Comparison of ENCODE assay signal across 9 cellular contexts in genomic region chr22:22865311-22866072, GRCh38. TPM values are rescaled to one million over a fixed set of nuclear protein-coding genes. Genes with fewer than 3 reads are reported as not detected.
DNase-seq lines count a peak whose midpoint lies in the region; ATAC-seq, FAIRE-seq and TF ChIP-seq lines count a peak whose summit lies in the region.
"Had no signal": no experiment of that assay in that cellular context is flagged by ENCODE, and none has a peak within 500 bp of the region (broad histone marks: within the 10 kb centered on the region; RNA-seq: fewer than 3 reads in every experiment).

No MANE protein-coding gene starts in this region.

- H3K9ac ChIP-seq in KMS-11 (peak overlapping the region; percentile 8), HepG2 (ENCODE audit: insufficient read depth, low read depth, low read length) (no peak overlapping the region)

- TF ChIP-seq EP300 in HepG2 (IDR thresholded peaks at IDR 0.05; ENCODE audit: low read depth in 2 of 2, low read length in 2 of 2) (no peak), HepG2 (CRISPR knock-in tag; IDR thresholded peaks at IDR 0.05; ENCODE audit: borderline replicate concordance) (no peak)

- H3K79me2 ChIP-seq in KMS-11 (ENCODE audit: insufficient read depth, low read depth) (no peaks in the 10 kb centered on the region), HepG2 (ENCODE audit: insufficient read depth, low read length) (no peaks in the 10 kb centered on the region)

- intact Hi-C loops in HepG2 (cut with micrococcal nuclease; ENCODE audit: unreplicated experiment) = no loop called here

- no peak for FAIRE-seq in HepG2 (lab: Jason Lieb, UNC)

- H2AFZ ChIP-seq in KMS-11 (ENCODE audit: low read depth) (no peak overlapping the region), HepG2 (ENCODE audit: low read length) (no peak overlapping the region)

- peaks cover 99% of the 10 kb centered on the region for H3K4me1 ChIP-seq in KMS-11 (ENCODE audit: low read depth, poor library complexity, severe bottlenecking)
- H3K4me1 ChIP-seq in HepG2 (ENCODE audit: insufficient read depth, low read length) = no peaks in the 10 kb centered on the region

- DNase-seq in GM12865 (ENCODE audit: low read depth) (peak; percentile 90), HepG2 (ENCODE audit: low spot score) (no peak), NCI-H748 (lab: John Stamatoyannopoulos, UW; ENCODE audit: unreplicated experiment) (no peak), UCSD-AML1 (lab: John Stamatoyannopoulos, UW; ENCODE audit: unreplicated experiment) (no peak), T-helper 9 cell (no peak)
- DNase-seq in central memory CD4-positive, alpha-beta T cell = peak; percentile 50
- DNase-seq: IMR-90 had no signal

- POLR2A ChIA-PET in HepG2 (lab: Yijun Ruan, JAX) = no interaction called here

- ATAC-seq in GM19468 (IDR thresholded peaks at IDR 0.05; ENCODE audit: extremely low read depth, unreplicated experiment) (peak; percentile 58), HepG2 (no peak)

- CTCF ChIA-PET in HepG2 (lab: Yijun Ruan, JAX; ENCODE audit: low intra/inter-chr PET ratio, low total read pairs) = no interaction called here

- H3K4me3 ChIP-seq in GM12865 (ENCODE audit: low read depth, low read length) = no peak overlapping the region
- H3K4me3 ChIP-seq in KMS-11 (IDR thresholded peaks at IDR 0.05; ENCODE audit: insufficient read depth, low read depth, low read length) = no peak overlapping the region
- no peak overlapping the region for H3K4me3 ChIP-seq in HepG2 (replicated peaks in 1 of 3; ENCODE audit: insufficient read depth in 1 of 3, low read depth in 2 of 3, low read length in 3 of 3)

- H3K27me3 ChIP-seq in KMS-11 (ENCODE audit: insufficient read depth, low read depth) (no peaks in the 10 kb centered on the region), HepG2 (ENCODE audit: control insufficient read depth in 1 of 2, insufficient read depth in 2 of 2, low read length in 2 of 2) (peaks cover 1 to 11% of the 10 kb centered on the region in 2 experiments; a peak in 2 of 5 replicates)

- WGBS in HepG2 (ENCODE audit: low lambda C conversion rate) = 18% methylated on average over 5 of the region's 5 CpGs

- H3K36me3 ChIP-seq in KMS-11 (ENCODE audit: insufficient read depth) (no peaks in the 10 kb centered on the region), HepG2 (replicated peaks in 1 of 2; ENCODE audit: control insufficient read depth in 1 of 2, insufficient read depth in 2 of 2, low read length in 2 of 2) (no peaks in the 10 kb centered on the region)

- H3K9me3 ChIP-seq in HepG2 (ENCODE audit: low read length) = no peaks in the 10 kb centered on the region

- no peak for TF ChIP-seq RAD21 in HepG2 (CRISPR knock-in tag; IDR thresholded peaks at IDR 0.05)

- in situ Hi-C loops in HepG2 (cut with HindIII; ENCODE audit: extremely low pct_ligation_motif_present, low pct_unique_long_range_greater_than_20kb) = no loop called here

- H4K20me1 ChIP-seq in KMS-11 (ENCODE audit: insufficient read depth) (no peaks in the 10 kb centered on the region), HepG2 (ENCODE audit: insufficient read depth, low read length) (no peaks in the 10 kb centered on the region)

- H3K27ac ChIP-seq in KMS-11 = peak overlapping the region; percentile 76
- no peak overlapping the region for H3K27ac ChIP-seq in HepG2 (ENCODE audit: extremely low read length, insufficient read depth, low read length)

- TF ChIP-seq CTCF in GM12865 (IDR thresholded peaks at IDR 0.05; ENCODE audit: insufficient read depth, low read depth, low read length, missing control alignments) (no peak), KMS-11 (conservative IDR thresholded peaks at IDR 0.05; ENCODE audit: low read depth, low read length) (no peak), HepG2 (CRISPR knock-in tag; IDR thresholded peaks at IDR 0.05) (no peak)

- H3K4me2 ChIP-seq in KMS-11 (peak overlapping the region; percentile 97), HepG2 (ENCODE audit: low read depth, low read length) (no peak overlapping the region)

- no peak for TF ChIP-seq POLR2A in HepG2 (IDR thresholded peaks at IDR 0.05; ENCODE audit: insufficient read depth in 1 of 2, low read depth in 2 of 2, low read length in 2 of 2)

- no TSS peak for BruUV-seq in HepG2 (replicated peaks; lab: Mats Ljungman, UMichigan)

TF ChIP-seq in HepG2, 621 proteins besides CTCF, POLR2A, EP300 and RAD21:
- TF ChIP-seq TCF12 (IDR thresholded peaks at IDR 0.05) (no peak), TCF12 (CRISPR knock-in tag; IDR thresholded peaks at IDR 0.05) (no peak), MAFK (conservative IDR thresholded peaks at IDR 0.05 in 1 of 2, IDR thresholded peaks at IDR 0.05 in 1 of 2; ENCODE audit: low read length in 2 of 2) (no peak)
TF ChIP-seq in HepG2: peak in this region for 0.

RNA-seq across cellular contexts. Expression of gene IGLL5, which starts 22.1 kb away (rescaled TPM):
- total RNA-seq in HepG2 (2016; rRNA removed; fragmentation: Illumina TruSeq; extraction: Trizol) = not detected in 2 replicates
- total RNA-seq in HepG2 (2016; cell fraction: cytosol; rRNA removed; fragmentation: Illumina TruSeq; extraction: Trizol; ENCODE audit: low read depth) = not detected in 2 replicates
- total RNA-seq in HepG2 (2016; cell fraction: insoluble cytoplasmic fraction; rRNA removed; fragmentation: Illumina TruSeq; extraction: Trizol) = not detected in 2 replicates
- total RNA-seq in HepG2 (2016; cell fraction: membrane; rRNA removed; fragmentation: Illumina TruSeq; extraction: Trizol) = not detected in 2 replicates
- total RNA-seq in HepG2 (2016; cell fraction: nucleus; rRNA removed; fragmentation: Illumina TruSeq; extraction: Trizol) = not detected in 2 replicates
- not detected in 2 replicates for polyA plus RNA-seq in HepG2 (2011; rRNA removed)
- not detected in 2 replicates for polyA plus RNA-seq in HepG2 (2011; cell fraction: cytosol; rRNA removed)
- not detected in 2 replicates for polyA plus RNA-seq in HepG2 (2011; cell fraction: nucleus; rRNA removed)
- polyA plus RNA-seq in HepG2 (2012) = not detected in 2 replicates
- polyA plus RNA-seq in HepG2 (2016; cell fraction: cytosol; fragmentation: Illumina TruSeq; extraction: Trizol; ENCODE audit: low read depth) = not detected in 2 replicates
- polyA plus RNA-seq in HepG2 (2016; cell fraction: insoluble cytoplasmic fraction; fragmentation: Illumina TruSeq; extraction: Trizol; ENCODE audit: low read depth) = not detected in 2 replicates
- polyA plus RNA-seq in HepG2 (2016; cell fraction: membrane; fragmentation: Illumina TruSeq; extraction: Trizol; ENCODE audit: low read depth) = not detected in 2 replicates
- not detected in 2 replicates for polyA plus RNA-seq in HepG2 (2016; cell fraction: nucleus; fragmentation: Illumina TruSeq; extraction: Trizol; ENCODE audit: insufficient read depth, low read depth)
- polyA minus RNA-seq in HepG2 (2011; rRNA and poly(A)+ RNA removed; ENCODE audit: low replicate concordance) = not detected in 2 replicates
- polyA minus RNA-seq in HepG2 (2011; cell fraction: cytosol; rRNA and poly(A)+ RNA removed) = not detected in 2 replicates
- not detected in 2 replicates for polyA minus RNA-seq in HepG2 (2011; cell fraction: nucleus; rRNA and poly(A)+ RNA removed)
- total RNA-seq: IMR-90 had no signal
- polyA plus RNA-seq: IMR-90 had no signal

Comparison
In these comparisons a context has a peak if more than half of its experiments do, and no peak if none do; other contexts are left out.
1. DNase-seq: peak in GM12865 (single experiment) and central memory CD4-positive, alpha-beta T cell (single experiment); none in HepG2 (single experiment), NCI-H748 (single experiment), UCSD-AML1 (single experiment) and T-helper 9 cell (single experiment).